26 cellular contexts compared by ENCODE assay signal in genomic region chr6:157035576-157035975, GRCh38.
DNase-seq lines count a peak whose midpoint lies in the region; ATAC-seq and TF ChIP-seq lines count a peak whose summit lies in the region.
"Had no signal": no experiment of that assay in that cellular context is flagged by ENCODE, and none has a peak within 500 bp of the region (broad histone marks: within the 10 kb centered on the region; RNA-seq: fewer than 3 reads in every experiment).

No MANE protein-coding gene starts in this region.

- no peak overlapping the region for H2AFZ ChIP-seq in smooth muscle cell (ENCODE audit: low read depth)

- peak overlapping the region; percentile 64 for H3K4me2 ChIP-seq in smooth muscle cell
- H3K4me2 ChIP-seq: BLaER1 treated with 17β-estradiol and CSF1 and Interleukin-3, amounts not matched to agents 10 nM and 100 nM had no signal

- peaks cover 10% of the 10 kb centered on the region for H3F3A ChIP-seq in smooth muscle cell (ENCODE audit: low read depth)

- H3K9ac ChIP-seq in smooth muscle cell (ENCODE audit: low read depth): no peak overlapping the region
- H3K9ac ChIP-seq: BLaER1 treated with 17β-estradiol and CSF1 and Interleukin-3, amounts not matched to agents 10 nM and 100 nM had no signal

- in situ Hi-C loops in G401 (cut with HindIII; ENCODE audit: low sequenced_read_pairs): no loop called here

- no peak overlapping the region for H3K4me3 Mint-ChIP-seq in stimulated activated naive B cell treated with anti-CD40 and anti-IgM and Interleukin-4, amounts not matched to agents 10 μg/mL and 1 μg/mL and 100 μg/mL, for 72 hours
- H3K4me3 Mint-ChIP-seq: activated T-helper 17 cell treated with anti-CD3 and anti-CD28 coated beads, Interleukin-2, amount 50 U/mL, for 72 hours had no signal

- H3K27ac Mint-ChIP-seq in stimulated activated naive B cell treated with anti-CD40 and anti-IgM and Interleukin-4, amounts not matched to agents 10 μg/mL and 1 μg/mL and 100 μg/mL, for 72 hours: no peak overlapping the region
- H3K27ac Mint-ChIP-seq: activated naive CD4-positive, alpha-beta T cell treated with anti-CD3 and anti-CD28 coated beads, Interleukin-2, amount 50 U/mL, for 72 hours; activated T-helper 17 cell treated with anti-CD3 and anti-CD28 coated beads, Interleukin-2, amount 50 U/mL, for 72 hours had no signal

- 95% methylated on average over 2 of the region's 2 CpGs for WGBS in smooth muscle cell (ENCODE audit: low lambda C conversion rate)

- H3K79me2 ChIP-seq in smooth muscle cell (ENCODE audit: low read depth): peaks cover 67% of the 10 kb centered on the region

- peak overlapping the region; percentile 31 for H3K27ac ChIP-seq in angular gyrus (ENCODE audit: low read depth, low read length)
- peak overlapping the region; percentile 80 for H3K27ac ChIP-seq in smooth muscle cell (ENCODE audit: low read depth)
- H3K27ac ChIP-seq: BLaER1 treated with 17β-estradiol and CSF1 and Interleukin-3, amounts not matched to agents 10 nM and 100 nM; HL-60; SJSA1; WERI-Rb-1 had no signal

- TF ChIP-seq CTCF in smooth muscle cell (IDR thresholded peaks at IDR 0.05; ENCODE audit: borderline replicate concordance, insufficient read depth, poor library complexity, severe bottlenecking): no peak

- ATAC-seq in activated CD4-positive, CD25-positive, alpha-beta regulatory T cell treated with anti-CD3 and anti-CD28 coated beads, Interleukin-2, amount 50 U/mL, for 24 hours: no peak
- no peak for ATAC-seq in stimulated activated naive B cell treated with anti-CD40 and anti-IgM and Interleukin-4, amounts not matched to agents 10 μg/mL and 1 μg/mL and 100 μg/mL, for 72 hours (replicated peaks)
- ATAC-seq: activated T-helper 17 cell treated with anti-CD3 and anti-CD28 coated beads, Interleukin-2, amount 50 U/mL, for 72 hours; HCT116; HepG2 had no signal

- no peaks in the 10 kb centered on the region for H3K36me3 ChIP-seq in smooth muscle cell (ENCODE audit: low read depth)
- H3K36me3 ChIP-seq: gastrocnemius medialis, SJSA1, stomach, uterus, WERI-Rb-1 had no signal

- H4K20me1 ChIP-seq in smooth muscle cell (ENCODE audit: low read depth): peaks cover 67% of the 10 kb centered on the region

- H3K4me3 ChIP-seq in smooth muscle cell: no peak overlapping the region
- H3K4me3 ChIP-seq: BLaER1 treated with 17β-estradiol and CSF1 and Interleukin-3, amounts not matched to agents 10 nM and 100 nM; gastrocnemius medialis; lung; SJSA1; stomach; uterus had no signal

- peaks cover 7 to 24% of the 10 kb centered on the region in 2 donors for H3K4me1 Mint-ChIP-seq in stimulated activated naive B cell treated with anti-CD40 and anti-IgM and Interleukin-4, amounts not matched to agents 10 μg/mL and 1 μg/mL and 100 μg/mL, for 72 hours

- H3K9me3 Mint-ChIP-seq in stimulated activated naive B cell treated with anti-CD40 and anti-IgM and Interleukin-4, amounts not matched to agents 10 μg/mL and 1 μg/mL and 100 μg/mL, for 72 hours: no peaks in the 10 kb centered on the region
- H3K9me3 Mint-ChIP-seq: activated naive CD4-positive, alpha-beta T cell treated with anti-CD3 and anti-CD28 coated beads, Interleukin-2, amount 50 U/mL, for 72 hours; activated T-helper 17 cell treated with anti-CD3 and anti-CD28 coated beads, Interleukin-2, amount 50 U/mL, for 72 hours had no signal

- no peaks in the 10 kb centered on the region for H3K27me3 Mint-ChIP-seq in stimulated activated naive B cell treated with anti-CD40 and anti-IgM and Interleukin-4, amounts not matched to agents 10 μg/mL and 1 μg/mL and 100 μg/mL, for 72 hours
- H3K27me3 Mint-ChIP-seq: activated T-helper 17 cell treated with anti-CD3 and anti-CD28 coated beads, Interleukin-2, amount 50 U/mL, for 72 hours had no signal

- H3K4me1 ChIP-seq in smooth muscle cell (ENCODE audit: low read depth): peaks cover 24% of the 10 kb centered on the region

- H3K27me3 ChIP-seq in smooth muscle cell (ENCODE audit: low read depth): no peaks in the 10 kb centered on the region
- H3K27me3 ChIP-seq: BLaER1 treated with 17β-estradiol and CSF1 and Interleukin-3, amounts not matched to agents 10 nM and 100 nM; gastrocnemius medialis; SJSA1; stomach; uterus had no signal

- peak; percentile 38 for DNase-seq in G401 (ENCODE audit: low spot score)
- peak; percentile 45 for DNase-seq in inferior parietal cortex (ENCODE audit: extremely low spot score)
- no peak for DNase-seq in smooth muscle cell (lab: John Stamatoyannopoulos, UW; ENCODE audit: unreplicated experiment)
- no peak for DNase-seq in stimulated activated naive B cell treated with anti-CD40 and anti-IgM and Interleukin-4, amounts not matched to agents 10 μg/mL and 1 μg/mL and 100 μg/mL, for 72 hours
- DNase-seq in effector CD8-positive, alpha-beta T cell (lab: John Stamatoyannopoulos, UW): no peak
- DNase-seq in NCI-H526 treated with DMSO at 0.1 percent for 48 hours (lab: John Stamatoyannopoulos, UW): no peak
- DNase-seq: activated CD4-positive, alpha-beta T cell treated with anti-CD3 and anti-CD28 coated beads, Interleukin-2, amount 50 U/mL, for 1 hour; gastrocnemius medialis; NCI-H1092 treated with DMSO at 0.1 percent for 48 hours; NCI-H187 treated with DMSO at 0.1 percent for 48 hours; NCI-H524 treated with DMSO at 0.1 percent for 48 hours; stimulated activated CD4-positive, alpha-beta T cell treated with anti-CD3 and anti-CD28 coated beads, Interleukin-15, amount 100 ng/mL, for 24 hours; T-helper 2 cell; uterus; WERI-Rb-1 had no signal

- H3K9me3 ChIP-seq in smooth muscle cell (replicated peaks; ENCODE audit: low read depth): no peaks in the 10 kb centered on the region
- H3K9me3 ChIP-seq: gastrocnemius medialis, SJSA1, stomach, uterus had no signal

- peaks cover 6% of the 10 kb centered on the region in 2 donors for H3K36me3 Mint-ChIP-seq in stimulated activated naive B cell treated with anti-CD40 and anti-IgM and Interleukin-4, amounts not matched to agents 10 μg/mL and 1 μg/mL and 100 μg/mL, for 72 hours

Comparison
In these comparisons a context has a peak if more than half of its experiments do, and no peak if none do; other contexts are left out.
1. DNase-seq: peak in G401 (single experiment) and inferior parietal cortex (single experiment); none in smooth muscle cell (single experiment), stimulated activated naive B cell treated with anti-CD40 and anti-IgM and Interleukin-4, amounts not matched to agents 10 μg/mL and 1 μg/mL and 100 μg/mL, for 72 hours (single experiment), effector CD8-positive, alpha-beta T cell (single experiment) and NCI-H526 treated with DMSO at 0.1 percent for 48 hours (single experiment).